24 cellular contexts compared by ENCODE assay signal in genomic region chr18:22504251-22504650, GRCh38.
DNase-seq lines count a peak whose midpoint lies in the region; ATAC-seq lines count a peak whose summit lies in the region.
"Had no signal": no experiment of that assay in that cellular context is flagged by ENCODE, and none has a peak within 500 bp of the region (broad histone marks: within the 10 kb centered on the region; RNA-seq: fewer than 3 reads in every experiment).

No MANE protein-coding gene starts in this region.

- no peaks in the 10 kb centered on the region for H3K27me3 ChIP-seq in neuronal stem cell (ENCODE audit: control insufficient read depth in 3 of 3, insufficient read depth in 3 of 3, low read depth in 1 of 3, low read length in 3 of 3)
- H3K27me3 ChIP-seq: BE2C had no signal

- intact Hi-C loops in Right ventricle myocardium inferior (cut with DNase I) (no loop called here), cardiac septum (cut with DNase I) (no loop called here), left cardiac atrium (cut with DNase I) (no loop called here)

- no peak overlapping the region for H4K91ac ChIP-seq in neuronal stem cell (ENCODE audit: low read depth, low read length, poor library complexity)

- H3K18ac ChIP-seq in neuronal stem cell (ENCODE audit: low read length): peak overlapping the region; percentile 45

- no peak overlapping the region for H3K27ac ChIP-seq in neuronal stem cell (replicated peaks; ENCODE audit: low read length)

- H3K4ac ChIP-seq in neuronal stem cell (ENCODE audit: low read length): peak overlapping the region; percentile 55

- H3K79me1 ChIP-seq in neuronal stem cell (ENCODE audit: low read depth, low read length): no peaks in the 10 kb centered on the region

- no peak overlapping the region for H3K4me2 ChIP-seq in neuronal stem cell (ENCODE audit: insufficient read depth, low read length, poor library complexity, severe bottlenecking)

- peak; percentile 41 for ATAC-seq in Right ventricle myocardium inferior
- peak; percentile 38 to 39 for ATAC-seq in left cardiac atrium
- ATAC-seq in HG03280 (IDR thresholded peaks at IDR 0.05; ENCODE audit: unreplicated experiment): no peak
- ATAC-seq: activated CD4-positive, CD25-positive, alpha-beta regulatory T cell treated with anti-CD3 and anti-CD28 coated beads, Interleukin-2, amount 50 U/mL, for 24 hours; effector memory CD8-positive, alpha-beta T cell; naive thymus-derived CD8-positive, alpha-beta T cell had no signal

- H3K9me3 ChIP-seq in neuronal stem cell (replicated peaks in 1 of 2; ENCODE audit: control insufficient read depth in 2 of 2, insufficient read depth in 1 of 2, low read depth in 1 of 2, low read length in 2 of 2): no peaks in the 10 kb centered on the region
- H3K9me3 ChIP-seq: BE2C had no signal

- no peak overlapping the region for H3K23ac ChIP-seq in neuronal stem cell (ENCODE audit: low read depth, low read length, poor library complexity)

- H2AK5ac ChIP-seq in neuronal stem cell (ENCODE audit: low read depth, low read length): no peak overlapping the region

- no peak overlapping the region for H2AFZ ChIP-seq in neuronal stem cell (ENCODE audit: low read length)

- no peaks in the 10 kb centered on the region for H3K4me1 ChIP-seq in neuronal stem cell (ENCODE audit: control insufficient read depth in 2 of 2, insufficient read depth in 1 of 2, low read depth in 1 of 2, low read length in 2 of 2)
- H3K4me1 ChIP-seq: BE2C had no signal

- H3K9ac ChIP-seq in neuronal stem cell (ENCODE audit: low read depth, low read length, poor library complexity): peak overlapping the region; percentile 4

- H3K4me3 ChIP-seq in neuronal stem cell (ENCODE audit: low read length in 2 of 2): no peak overlapping the region

- H2BK12ac ChIP-seq in neuronal stem cell (ENCODE audit: low read length): no peak overlapping the region

- H2BK120ac ChIP-seq in neuronal stem cell (ENCODE audit: low read depth, low read length): no peak overlapping the region

- DNase-seq in Right ventricle myocardium inferior (ENCODE audit: missing footprints): no peak
- DNase-seq in cardiac septum (ENCODE audit: low spot score): no peak
- DNase-seq in left cardiac atrium: no peak
- DNase-seq in neuronal stem cell (ENCODE audit: low spot score): no peak
- DNase-seq in dedifferentiated amniotic fluid mesenchymal stem cell (ENCODE audit: extremely low spot score): no peak
- no peak for DNase-seq in DMS 273 (lab: John Stamatoyannopoulos, UW; ENCODE audit: unreplicated experiment)
- no peak for DNase-seq in activated effector memory CD4-positive, alpha-beta T cell treated with Interleukin-2 at 50 U/mL for 16 hours
- DNase-seq: 8988T; activated naive CD4-positive, alpha-beta T cell treated with anti-CD3 and anti-CD28 coated beads, Interleukin-2, amount 10 ng/mL, durations not matched to agents 7 days and 5 days; activated T-cell treated with anti-CD3 and anti-CD28 coated beads, Interleukin-2, amount 50 U/mL, for 24 hours; BE2C; cerebellar nuclear complex; COR-L47; effector memory CD8-positive, alpha-beta T cell; H7; head of caudate nucleus; naive thymus-derived CD8-positive, alpha-beta T cell; NCI-H1092 treated with DMSO at 0.1 percent for 48 hours; NCI-H524 treated with DMSO at 0.1 percent for 48 hours; posterior cingulate gyrus; stimulated activated CD4-positive, alpha-beta T cell treated with anti-CD3 and anti-CD28 coated beads, Interleukin-1b, Interleukin-23, amount 100 ng/mL, for 48 hours; trophoblast cell had no signal

- H2BK15ac ChIP-seq in neuronal stem cell (ENCODE audit: low read length): no peak overlapping the region

- H4K8ac ChIP-seq in neuronal stem cell (ENCODE audit: low read depth, low read length): no peak overlapping the region

- no peak overlapping the region for H3K14ac ChIP-seq in neuronal stem cell (ENCODE audit: low read length)

- no peaks in the 10 kb centered on the region for H3K36me3 ChIP-seq in neuronal stem cell (replicated peaks in 1 of 2; ENCODE audit: control insufficient read depth in 2 of 2, insufficient read depth in 2 of 2, low read length in 2 of 2)
- H3K36me3 ChIP-seq: BE2C had no signal

- H2BK5ac ChIP-seq in neuronal stem cell (ENCODE audit: low read length): no peak overlapping the region
